8 cellular contexts compared by ENCODE assay signal in genomic region chr1:179814513-179814838, GRCh38.
DNase-seq lines count a peak whose midpoint lies in the region; ATAC-seq and TF ChIP-seq lines count a peak whose summit lies in the region.

No MANE protein-coding gene starts in this region.

- DNase-seq in CD8-positive, alpha-beta T cell: no peak
- DNase-seq in GM23248 (peak; percentile 87), NCI-H1930 (lab: John Stamatoyannopoulos, UW) (peak; percentile 45 to 56), endothelial cell (ENCODE audit: low spot score) (no peak), nephron progenitor cell (no peak), D341Med (ENCODE audit: low spot score) (no peak), occipital lobe (lab: John Stamatoyannopoulos, UW) (no peak)
- no peak for DNase-seq in effector CD8-positive, alpha-beta T cell (lab: John Stamatoyannopoulos, UW)

- no peaks in the 10 kb centered on the region for H3F3A ChIP-seq in GM23248 (ENCODE audit: insufficient read depth)

- peak overlapping the region; percentile 88 for H2AFZ ChIP-seq in GM23248

- no peaks in the 10 kb centered on the region for H3K9me3 Mint-ChIP-seq in CD8-positive, alpha-beta T cell
- H3K9me3 Mint-ChIP-seq in endothelial cell (ENCODE audit: unreplicated experiment) (no peaks in the 10 kb centered on the region), nephron progenitor cell (no peaks in the 10 kb centered on the region)

- CTCF ChIA-PET in CD8-positive, alpha-beta T cell (lab: Charles Lee): interaction anchor here (0.5 to 15.0 kb wide), 50 partner anchors 8 to 1274 kb away, joined by 3 to 361 read pairs (median 4); partner anchors contain the start of gene TOR1AIP2

- peak overlapping the region; percentile 92 for H3K4me3 Mint-ChIP-seq in CD8-positive, alpha-beta T cell
- H3K4me3 Mint-ChIP-seq in endothelial cell (ENCODE audit: unreplicated experiment): peak overlapping the region; percentile 94
- peak overlapping the region; percentile 90 for H3K4me3 Mint-ChIP-seq in nephron progenitor cell

- peak overlapping the region; percentile 60 for H3K4me3 ChIP-seq in CD8-positive, alpha-beta T cell (ENCODE audit: low read depth, low read length)
- peak overlapping the region; percentile 68 for H3K4me3 ChIP-seq in GM23248

- no peaks in the 10 kb centered on the region for H3K36me3 ChIP-seq in CD8-positive, alpha-beta T cell (ENCODE audit: insufficient read depth, low read length)
- no peaks in the 10 kb centered on the region for H3K36me3 ChIP-seq in GM23248 (ENCODE audit: low read depth)

- TF ChIP-seq CTCF in CD8-positive, alpha-beta T cell (IDR thresholded peaks at IDR 0.05): no peak
- TF ChIP-seq CTCF in endothelial cell (IDR thresholded peaks at IDR 0.05; ENCODE audit: unreplicated experiment): no peak
- no peak for TF ChIP-seq CTCF in nephron progenitor cell (IDR thresholded peaks at IDR 0.05)

- no peaks in the 10 kb centered on the region for H3K9me2 ChIP-seq in GM23248 (ENCODE audit: insufficient read depth)

- peaks cover 4% of the 10 kb centered on the region for H3K36me3 Mint-ChIP-seq in CD8-positive, alpha-beta T cell
- H3K36me3 Mint-ChIP-seq in endothelial cell (ENCODE audit: low read depth, unreplicated experiment): no peaks in the 10 kb centered on the region
- H3K36me3 Mint-ChIP-seq in nephron progenitor cell (ENCODE audit: low read depth): no peaks in the 10 kb centered on the region

- peak overlapping the region; percentile 87 for H3K27ac Mint-ChIP-seq in CD8-positive, alpha-beta T cell
- H3K27ac Mint-ChIP-seq in endothelial cell (ENCODE audit: unreplicated experiment) (peak overlapping the region; percentile 78), nephron progenitor cell (peak overlapping the region; percentile 51)

- no peak for ATAC-seq in CD8-positive, alpha-beta T cell

- 1 to 3% methylated on average over 16 of the region's 16 CpGs for WGBS in GM23248 (ENCODE audit: low coverage in 1 of 2, low lambda C conversion rate in 2 of 2, missing lambda C conversion rate in 2 of 2), 2 experiments

- intact Hi-C loops in CD8-positive, alpha-beta T cell (cut with DNase I, micrococcal nuclease): loop anchor here (1.0 to 10.0 kb wide), 11 partner anchors 68 to 1272 kb away; partner anchors contain the start of genes AXDND1 (in 2 of the 2), CEP350 (in 1 of the 2), TOR1AIP1 (in 1 of the 2) and XPR1 (in 1 of the 2)

- no peaks in the 10 kb centered on the region for H3K9me3 ChIP-seq in CD8-positive, alpha-beta T cell (ENCODE audit: low read length)
- no peaks in the 10 kb centered on the region for H3K9me3 ChIP-seq in GM23248 (ENCODE audit: low read depth)

- no peaks in the 10 kb centered on the region for H4K20me1 ChIP-seq in GM23248 (ENCODE audit: insufficient read depth)

- POLR2A ChIA-PET in CD8-positive, alpha-beta T cell (lab: Charles Lee): interaction anchor here (0.9 to 3.6 kb wide), 9 partner anchors 9 to 688 kb away, joined by 3 to 17 read pairs (median 7); partner anchors contain the start of genes ACBD6, QSOX1 and TOR1AIP1

- H3K9ac ChIP-seq in GM23248: peak overlapping the region; percentile 52

- no peaks in the 10 kb centered on the region for H3K27me3 ChIP-seq in CD8-positive, alpha-beta T cell (ENCODE audit: insufficient read depth, low read length)
- peaks cover 10% of the 10 kb centered on the region; the same call in 1 of the 2 replicates for H3K27me3 ChIP-seq in GM23248 (replicated peaks; ENCODE audit: insufficient read depth)

- peaks cover 5% of the 10 kb centered on the region for H3K27me3 Mint-ChIP-seq in CD8-positive, alpha-beta T cell (ENCODE audit: low read depth)
- H3K27me3 Mint-ChIP-seq in endothelial cell (ENCODE audit: unreplicated experiment): peaks cover 35% of the 10 kb centered on the region
- peaks cover 39% of the 10 kb centered on the region for H3K27me3 Mint-ChIP-seq in nephron progenitor cell (ENCODE audit: low read depth, poor library complexity)

- H3K4me1 ChIP-seq in CD8-positive, alpha-beta T cell (ENCODE audit: insufficient read depth, low read length): peaks cover 14% of the 10 kb centered on the region
- H3K4me1 ChIP-seq in GM23248 (ENCODE audit: insufficient read depth): peaks cover 12% of the 10 kb centered on the region; the same call in 1 of the 2 replicates

- H3K4me2 ChIP-seq in GM23248 (ENCODE audit: unreplicated experiment): peak overlapping the region; percentile 98

- in situ Hi-C loops in GM23248 (cut with MboI): no loop called here

- H3K4me1 Mint-ChIP-seq in CD8-positive, alpha-beta T cell (ENCODE audit: low read depth): peaks cover 23% of the 10 kb centered on the region
- H3K4me1 Mint-ChIP-seq in endothelial cell (ENCODE audit: unreplicated experiment): peaks cover 18% of the 10 kb centered on the region
- peaks cover 97% of the 10 kb centered on the region for H3K4me1 Mint-ChIP-seq in nephron progenitor cell

- H3K79me2 ChIP-seq in GM23248 (ENCODE audit: insufficient read depth): no peaks in the 10 kb centered on the region

- peak overlapping the region; percentile 29 for H3K27ac ChIP-seq in CD8-positive, alpha-beta T cell (ENCODE audit: low read depth, low read length)
- H3K27ac ChIP-seq in GM23248: no peak overlapping the region

Comparison
In these comparisons a context has a peak if more than half of its experiments do, and no peak if none do; other contexts are left out.
1. DNase-seq: peak in GM23248 (single experiment) and NCI-H1930 (2 of 2); none in CD8-positive, alpha-beta T cell (0 of 7), endothelial cell (single experiment), nephron progenitor cell (single experiment), D341Med (single experiment), effector CD8-positive, alpha-beta T cell (single experiment) and occipital lobe (single experiment).
2. Peak in every context shown above with its lines, with median percentiles within 50 percentile points of each other: H3K27ac Mint-ChIP-seq and H3K4me3 Mint-ChIP-seq.